Comparison of ENCODE assay signal across 25 cellular contexts in genomic region chr5:162817381-162817780, GRCh38.
"Had no signal": no experiment of that assay in that cellular context is flagged by ENCODE, and none has a peak within 500 bp of the region (broad histone marks: within the 10 kb centered on the region; RNA-seq: fewer than 3 reads in every experiment).

No MANE protein-coding gene starts in this region.

- DNase-seq: activated B cell treated with CpG ODN at 0.5 μM for 24 hours; activated CD4-positive, alpha-beta T cell treated with anti-CD3 and anti-CD28 coated beads for 36 hours; activated CD4-positive, alpha-beta T cell treated with anti-CD3 and anti-CD28 coated beads, Interleukin-2, amount 50 U/mL, for 4 hours; activated CD8-positive, alpha-beta memory T cell treated with anti-CD3 and anti-CD28 coated beads for 24 hours; activated CD8-positive, alpha-beta memory T cell treated with anti-CD3 and anti-CD28 coated beads, Interleukin-2, amount 50 U/mL, for 4 hours; activated T-cell treated with anti-CD3 and anti-CD28 coated beads, Interleukin-2, amount 50 U/mL, for 24 hours; aorta; erythroblast; foreskin fibroblast; heart right ventricle; left lung; ovary; stimulated activated CD4-positive, alpha-beta T cell treated with anti-CD3 and anti-CD28 coated beads, Interleukin-12 subunit alpha, Interleukin-12 subunit beta, amount 100 ng/mL, for 4 hours; stimulated activated CD4-positive, alpha-beta T cell treated with anti-CD3 and anti-CD28 coated beads, Interleukin-4, amount 100 ng/mL, for 4 hours; stimulated activated naive CD8-positive, alpha-beta T cell treated with anti-CD3 and anti-CD28 coated beads, Interleukin-15, Interleukin-2, amounts not matched to agents 100 U/mL and 50 U/mL, for 24 hours; substantia nigra; thyroid gland; upper lobe of right lung had no signal

- H3K9me3 Mint-ChIP-seq: brain, mesothelial cell of epicardium had no signal

- H3K4me1 Mint-ChIP-seq: activated B cell treated with CpG ODN at 0.5 μM for 24 hours; activated CD4-positive, alpha-beta T cell treated with anti-CD3 and anti-CD28 coated beads for 36 hours; activated T-helper 17 cell treated with anti-CD3 and anti-CD28 coated beads, Interleukin-2, amount 50 U/mL, for 72 hours; mesothelial cell of epicardium had no signal

- H3K27ac Mint-ChIP-seq: activated B cell treated with CpG ODN at 0.5 μM for 24 hours; activated CD4-positive, alpha-beta T cell treated with anti-CD3 and anti-CD28 coated beads for 36 hours; activated naive CD4-positive, alpha-beta T cell treated with anti-CD3 and anti-CD28 coated beads, Interleukin-2, amount 50 U/mL, for 72 hours; activated T-cell treated with anti-CD3 and anti-CD28 coated beads, Interleukin-2, amount 50 U/mL, for 24 hours; activated T-helper 17 cell treated with anti-CD3 and anti-CD28 coated beads, Interleukin-2, amount 50 U/mL, for 72 hours; brain; mesothelial cell of epicardium; natural killer cell treated with Interleukin-12 subunit alpha and Interleukin-12 subunit beta and Interleukin-15 and Interleukin-18, amount 100 ng/mL, for 72 hours had no signal

- H3K27me3 Mint-ChIP-seq: activated B cell treated with CpG ODN at 0.5 μM for 24 hours; activated CD4-positive, alpha-beta T cell treated with anti-CD3 and anti-CD28 coated beads for 36 hours; activated T-cell treated with anti-CD3 and anti-CD28 coated beads, Interleukin-2, amount 50 U/mL, for 24 hours; activated T-helper 17 cell treated with anti-CD3 and anti-CD28 coated beads, Interleukin-2, amount 50 U/mL, for 72 hours; natural killer cell treated with Interleukin-12 subunit alpha and Interleukin-12 subunit beta and Interleukin-15 and Interleukin-18, amount 100 ng/mL, for 72 hours had no signal

- H3K4me1 ChIP-seq: heart right ventricle, left lung, prostate gland, thyroid gland, upper lobe of right lung had no signal

- H3K4me3 Mint-ChIP-seq: activated B cell treated with CpG ODN at 0.5 μM for 24 hours; activated CD4-positive, alpha-beta T cell treated with anti-CD3 and anti-CD28 coated beads for 36 hours; activated T-cell treated with anti-CD3 and anti-CD28 coated beads, Interleukin-2, amount 50 U/mL, for 24 hours; activated T-helper 17 cell treated with anti-CD3 and anti-CD28 coated beads, Interleukin-2, amount 50 U/mL, for 72 hours; brain; mesothelial cell of epicardium; natural killer cell treated with Interleukin-12 subunit alpha and Interleukin-12 subunit beta and Interleukin-15 and Interleukin-18, amount 100 ng/mL, for 72 hours had no signal

- H3K36me3 ChIP-seq: heart right ventricle, left lung, neutrophil, ovary, prostate gland, thyroid gland, upper lobe of right lung had no signal

- H3K36me3 Mint-ChIP-seq: activated naive CD4-positive, alpha-beta T cell treated with anti-CD3 and anti-CD28 coated beads, Interleukin-2, amount 50 U/mL, for 72 hours; brain; mesothelial cell of epicardium; natural killer cell treated with Interleukin-12 subunit alpha and Interleukin-12 subunit beta and Interleukin-15 and Interleukin-18, amount 100 ng/mL, for 72 hours had no signal

- H3K4me3 ChIP-seq: heart right ventricle, left lung, ovary, prostate gland, thyroid gland, upper lobe of right lung had no signal

- H3K9me3 ChIP-seq: heart right ventricle, left lung, neutrophil, ovary, prostate gland, thyroid gland, upper lobe of right lung had no signal

- H3K27ac ChIP-seq: heart right ventricle, left lung, neutrophil, ovary, prostate gland, thyroid gland, upper lobe of right lung had no signal

- H3K27me3 ChIP-seq: heart right ventricle, left lung, neutrophil, ovary, thyroid gland, upper lobe of right lung had no signal
